10 cellular contexts compared by ENCODE assay signal in genomic region chr16:75252049-75252864, GRCh38. TPM values are rescaled to one million over a fixed set of nuclear protein-coding genes. Genes with fewer than 3 reads are reported as not detected.
DNase-seq lines count a peak whose midpoint lies in the region; TF ChIP-seq lines count a peak whose summit lies in the region.
"Had no signal": no experiment of that assay in that cellular context is flagged by ENCODE, and none has a peak within 500 bp of the region (broad histone marks: within the 10 kb centered on the region; RNA-seq: fewer than 3 reads in every experiment).

No MANE protein-coding gene starts in this region.

- peaks cover 12% of the 10 kb centered on the region for H3K4me1 Mint-ChIP-seq in activated T-cell treated with anti-CD3 and anti-CD28 coated beads, Interleukin-2, amount 50 U/mL, for 24 hours (ENCODE audit: low read depth)
- H3K4me1 Mint-ChIP-seq in mesothelial cell of epicardium, result peaks cover 74% of the 10 kb centered on the region
- H3K4me1 Mint-ChIP-seq in type B pancreatic cell (ENCODE audit: unreplicated experiment), result peaks cover 27% of the 10 kb centered on the region

- H3K9ac ChIP-seq in colonic mucosa (ENCODE audit: low read depth in 2 of 2, low read length in 2 of 2), result peak overlapping the region; percentile 13 to 77

- H3K9me3 ChIP-seq in colonic mucosa, result no peaks in the 10 kb centered on the region

- no peaks in the 10 kb centered on the region for H3K36me3 ChIP-seq in colonic mucosa

- peaks cover 36% of the 10 kb centered on the region for H3K4me1 ChIP-seq in colonic mucosa

- no peak for TF ChIP-seq CTCF in colonic mucosa (IDR thresholded peaks at IDR 0.05)
- TF ChIP-seq CTCF in mesothelial cell of epicardium (IDR thresholded peaks at IDR 0.05; ENCODE audit: unreplicated experiment), result no peak
- TF ChIP-seq CTCF in type B pancreatic cell (conservative IDR thresholded peaks at IDR 0.05), result no peak

- peaks cover 50% of the 10 kb centered on the region for H3K27me3 Mint-ChIP-seq in activated T-cell treated with anti-CD3 and anti-CD28 coated beads, Interleukin-2, amount 50 U/mL, for 24 hours
- no peaks in the 10 kb centered on the region for H3K27me3 Mint-ChIP-seq in mesothelial cell of epicardium (ENCODE audit: low read depth)
- no peaks in the 10 kb centered on the region for H3K27me3 Mint-ChIP-seq in type B pancreatic cell

- no peak overlapping the region for H3K4me3 ChIP-seq in colonic mucosa

- H3K27ac Mint-ChIP-seq in activated T-cell treated with anti-CD3 and anti-CD28 coated beads, Interleukin-2, amount 50 U/mL, for 24 hours, result no peak overlapping the region
- H3K27ac Mint-ChIP-seq in mesothelial cell of epicardium, result peak overlapping the region; percentile 93
- peak overlapping the region; percentile 74 for H3K27ac Mint-ChIP-seq in type B pancreatic cell

- DNase-seq in activated T-cell treated with anti-CD3 and anti-CD28 coated beads, Interleukin-2, amount 50 U/mL, for 24 hours, result no peak
- DNase-seq in activated T-cell treated with anti-CD3 and anti-CD28 coated beads, Interleukin-2, amount 50 U/mL, for 48 hours, result no peak
- DNase-seq in colonic mucosa, result no peak
- DNase-seq in mesothelial cell of epicardium (ENCODE audit: low spot score in 2 of 2, unreplicated experiment in 2 of 2), result no peak
- no peak for DNase-seq in type B pancreatic cell (ENCODE audit: extremely low spot score, unreplicated experiment)
- DNase-seq in stimulated activated CD4-positive, alpha-beta T cell treated with anti-CD3 and anti-CD28 coated beads, Interleukin-4, amount 100 ng/mL, for 24 hours, result no peak
- DNase-seq in ureter (ENCODE audit: low spot score), result no peak
- DNase-seq in D341Med (ENCODE audit: low spot score), result no peak
- DNase-seq: activated effector memory CD4-positive, alpha-beta T cell treated with anti-CD3 and anti-CD28 coated beads, Interleukin-2, amount 50 U/mL, for 16 hours; NCI-H2107 had no signal

- H3K27ac ChIP-seq in colonic mucosa, result peak overlapping the region; percentile 66

- no peaks in the 10 kb centered on the region for H3K36me3 Mint-ChIP-seq in activated T-cell treated with anti-CD3 and anti-CD28 coated beads, Interleukin-2, amount 50 U/mL, for 24 hours (ENCODE audit: low read depth)
- H3K36me3 Mint-ChIP-seq in mesothelial cell of epicardium (no peaks in the 10 kb centered on the region), type B pancreatic cell (no peaks in the 10 kb centered on the region)

- H3K27me3 ChIP-seq in colonic mucosa, result peaks cover 4% of the 10 kb centered on the region

- H3K4me3 Mint-ChIP-seq in activated T-cell treated with anti-CD3 and anti-CD28 coated beads, Interleukin-2, amount 50 U/mL, for 24 hours, result peak overlapping the region; percentile 57
- peak overlapping the region; percentile 67 for H3K4me3 Mint-ChIP-seq in mesothelial cell of epicardium
- peak overlapping the region; percentile 86 for H3K4me3 Mint-ChIP-seq in type B pancreatic cell

- intact Hi-C loops in colonic mucosa (cut with DNase I), result no loop called here

- no peaks in the 10 kb centered on the region for H3K9me3 Mint-ChIP-seq in activated T-cell treated with anti-CD3 and anti-CD28 coated beads, Interleukin-2, amount 50 U/mL, for 24 hours
- no peaks in the 10 kb centered on the region for H3K9me3 Mint-ChIP-seq in mesothelial cell of epicardium
- no peaks in the 10 kb centered on the region for H3K9me3 Mint-ChIP-seq in type B pancreatic cell

RNA-seq across cellular contexts. Expression of gene BCAR1, which starts 0.8 kb away (rescaled TPM):
- total RNA-seq in colonic mucosa (100 to 1,000 TPM; 110 to 130 TPM), mesothelial cell of epicardium (87.3 to 95.9 TPM (median 95.1 TPM) in 3 replicates), type B pancreatic cell (ENCODE audit: low replicate concordance) (67.2 and 73.0 TPM in 2 replicates), ureter (81.8 TPM)

RNA-seq across cellular contexts. Expression of gene CTRB1, which starts 33.5 kb away (rescaled TPM):
- total RNA-seq in colonic mucosa (10 to 100 TPM in 1 of 2 donors, not detected in 1; 19.1 TPM), mesothelial cell of epicardium (not detected in 3 replicates), type B pancreatic cell (ENCODE audit: low replicate concordance) (not detected in 2 replicates), ureter (not detected)

RNA-seq across cellular contexts. Expression of gene CTRB2, which starts 45.3 kb away (rescaled TPM):
- total RNA-seq in colonic mucosa (10 to 100 TPM in 1 of 2 donors, not detected in 1; 29.1 TPM), mesothelial cell of epicardium (not detected in 3 replicates), type B pancreatic cell (ENCODE audit: low replicate concordance) (not detected in 2 replicates), ureter (not detected)
